Comparison of ENCODE assay signal across 8 cellular contexts in the genomic region with DNA sequence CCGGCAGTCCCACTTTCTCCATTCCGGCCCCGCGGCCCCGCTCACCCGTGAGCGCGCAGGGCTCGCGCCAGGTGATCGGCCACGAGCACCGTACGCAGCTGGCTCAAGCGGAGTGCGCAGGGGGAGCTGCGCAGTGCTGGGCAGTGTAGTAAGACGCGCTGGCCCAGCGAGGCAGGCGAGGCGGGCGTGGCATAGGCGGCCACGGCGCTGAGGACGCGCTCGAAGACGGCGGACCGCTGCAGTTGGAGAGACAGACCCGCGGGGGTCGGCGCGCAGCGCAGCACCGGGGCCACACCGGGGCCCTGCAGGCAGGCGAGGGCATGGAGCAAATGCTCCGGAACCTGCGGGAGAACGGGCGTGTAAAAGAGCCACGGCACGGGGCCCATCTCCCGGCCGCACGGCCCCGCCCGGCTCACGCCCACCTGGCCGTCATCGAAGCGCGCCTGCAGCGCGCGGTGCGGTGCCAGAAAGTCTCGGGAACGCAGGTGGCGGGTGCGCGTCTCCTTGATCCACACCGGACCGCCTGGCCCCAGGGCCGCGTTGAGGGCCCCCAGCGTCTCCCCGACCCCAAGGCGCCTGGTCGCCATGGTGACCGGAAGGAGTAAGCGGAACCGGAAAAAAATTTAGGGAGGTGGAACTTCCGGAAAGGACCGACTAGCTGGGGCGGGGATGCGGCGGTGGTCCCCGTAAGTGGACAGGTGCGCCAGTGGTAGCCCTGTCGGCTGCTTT. TPM values are rescaled to one million over a fixed set of nuclear protein-coding genes. Genes with fewer than 3 reads are reported as not detected.
A peak's percentile ranks its signal among the peaks of the same experiment; 100 is the strongest.
DNase-seq lines count a peak whose midpoint lies in the region; ATAC-seq and TF ChIP-seq lines count a peak whose summit lies in the region.

A gene with protein sequence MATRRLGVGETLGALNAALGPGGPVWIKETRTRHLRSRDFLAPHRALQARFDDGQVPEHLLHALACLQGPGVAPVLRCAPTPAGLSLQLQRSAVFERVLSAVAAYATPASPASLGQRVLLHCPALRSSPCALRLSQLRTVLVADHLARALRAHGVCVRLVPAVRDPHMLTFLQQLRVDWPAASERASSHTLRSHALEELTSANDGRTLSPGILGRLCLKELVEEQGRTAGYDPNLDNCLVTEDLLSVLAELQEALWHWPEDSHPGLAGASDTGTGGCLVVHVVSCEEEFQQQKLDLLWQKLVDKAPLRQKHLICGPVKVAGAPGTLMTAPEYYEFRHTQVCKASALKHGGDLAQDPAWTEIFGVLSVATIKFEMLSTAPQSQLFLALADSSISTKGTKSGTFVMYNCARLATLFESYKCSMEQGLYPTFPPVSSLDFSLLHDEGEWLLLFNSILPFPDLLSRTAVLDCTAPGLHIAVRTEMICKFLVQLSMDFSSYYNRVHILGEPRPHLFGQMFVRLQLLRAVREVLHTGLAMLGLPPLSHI (minus strand): TSS at position 603 of the 729 bp plus-strand sequence. CDS start 16 bp downstream, at position 587.

- TF ChIP-seq CTCF in fibroblast of villous mesenchyme (IDR thresholded peaks at IDR 0.05; ENCODE audit: insufficient read depth, low read depth, low read length): no peak
- TF ChIP-seq CTCF in natural killer cell (IDR thresholded peaks at IDR 0.05): no peak
- no peak for TF ChIP-seq CTCF in tibial artery (IDR thresholded peaks at IDR 0.05)

- in situ Hi-C loops in Caki2 (cut with HindIII; ENCODE audit: low pct_unique_long_range_greater_than_20kb, low sequenced_read_pairs): no loop called here

- peak within 1 kb of the TSS; percentile 92 to 98 (median 96) for H3K4me3 Mint-ChIP-seq in IgD-negative memory B cell
- H3K4me3 Mint-ChIP-seq in natural killer cell: peak within 1 kb of the TSS; percentile 98

- H3K36me3 ChIP-seq in tibial artery: peaks cover 19 to 46% (median 28%) of the 10 kb centered on the region in 3 donors

- H3K9me3 Mint-ChIP-seq in IgD-negative memory B cell: no peaks in the 10 kb centered on the region
- no peaks in the 10 kb centered on the region for H3K9me3 Mint-ChIP-seq in natural killer cell

- H3K27me3 Mint-ChIP-seq in IgD-negative memory B cell: no peaks in the 10 kb centered on the region
- no peaks in the 10 kb centered on the region for H3K27me3 Mint-ChIP-seq in natural killer cell (ENCODE audit: low read depth in 2 of 2)

- H3K27ac ChIP-seq in tibial artery: peak within 1 kb of the TSS; percentile 87

- H3K27me3 ChIP-seq in tibial artery: no peaks in the 10 kb centered on the region

- H3K36me3 Mint-ChIP-seq in IgD-negative memory B cell (peaks cover 1% of the 10 kb centered on the region), natural killer cell (no peaks in the 10 kb centered on the region)

- H3K4me1 Mint-ChIP-seq in IgD-negative memory B cell (peaks cover 12 to 22% (median 14%) of the 10 kb centered on the region in 3 donors), natural killer cell (peaks cover 13 to 23% of the 10 kb centered on the region in 2 donors)

- peaks cover 0 to 45% (median 39%) of the 10 kb centered on the region in 4 donors for H3K4me1 ChIP-seq in tibial artery

- DNase-seq in Caki2 (ENCODE audit: low read depth) (peak; percentile 79), SHP77 treated with DMSO at 0.1 percent for 48 hours (lab: John Stamatoyannopoulos, UW) (peak; percentile 62), activated gamma-delta T cell (lab: John Stamatoyannopoulos, UW) (peak; percentile 41), fibroblast of villous mesenchyme (ENCODE audit: low read depth) (peak; percentile 60), natural killer cell (peak; percentile 65), tibial artery (peak; percentile 68 to 84)

- H3K4me3 ChIP-seq in fibroblast of villous mesenchyme (ENCODE audit: low read depth, low read length) (peak within 1 kb of the TSS; percentile 86), tibial artery (peak within 1 kb of the TSS; percentile 81 to 92)

- H3K27ac Mint-ChIP-seq in IgD-negative memory B cell: peak within 1 kb of the TSS; percentile 92 to 96 (median 92)
- H3K27ac Mint-ChIP-seq in natural killer cell: peak within 1 kb of the TSS; percentile 86 to 95

- H3K9me3 ChIP-seq in tibial artery: no peaks in the 10 kb centered on the region

- intact Hi-C loops in natural killer cell (cut with micrococcal nuclease): no loop called here
- intact Hi-C loops in tibial artery (cut with DNase I; ENCODE audit: low total_unique reads): no loop called here

- ATAC-seq in natural killer cell (peak in 2 of 3 donors; percentile 6), GM18868 (IDR thresholded peaks at IDR 0.05; ENCODE audit: unreplicated experiment) (no peak)

RNA-seq across cellular contexts. Expression of the gene that starts here (rescaled TPM):
- 63.4 and 69.7 TPM in 2 replicates for total RNA-seq in Caki2 (2014; rRNA removed; shearing (Covaris generic); ENCODE audit: low replicate concordance)
- polyA plus RNA-seq in IgD-negative memory B cell: 25.4 TPM
- total RNA-seq in fibroblast of villous mesenchyme: 40.6 and 43.2 TPM in 2 replicates
- 10 to 100 TPM; 16.8 to 20.1 (median 18.0) TPM for total RNA-seq in natural killer cell
